ENCODE assay signal across 17 cellular contexts in genomic region chr7:81710751-81711150, GRCh38. TPM values are rescaled to one million over a fixed set of nuclear protein-coding genes. Genes with fewer than 3 reads are reported as not detected.
DNase-seq lines count a peak whose midpoint lies in the region; ATAC-seq and TF ChIP-seq lines count a peak whose summit lies in the region.
"Had no signal": no experiment of that assay in that cellular context is flagged by ENCODE, and none has a peak within 500 bp of the region (broad histone marks: within the 10 kb centered on the region; RNA-seq: fewer than 3 reads in every experiment).

No MANE protein-coding gene starts in this region.

- H3K4me3 Mint-ChIP-seq in osteocyte (ENCODE audit: unreplicated experiment) = no peak overlapping the region
- H3K4me3 Mint-ChIP-seq: CD4-positive, CD25-positive, alpha-beta regulatory T cell; H9 had no signal

- H2BK20ac ChIP-seq in IMR-90 (ENCODE audit: low read depth, low read length) = no peak overlapping the region

- TF ChIP-seq POLR2A in IMR-90 (IDR thresholded peaks at IDR 0.05; ENCODE audit: low read depth, low read length) = no peak

- no peaks in the 10 kb centered on the region for H3K79me2 ChIP-seq in Karpas-422 (ENCODE audit: low read length)

- H3K9me3 Mint-ChIP-seq in osteocyte (ENCODE audit: unreplicated experiment) = no peaks in the 10 kb centered on the region
- H3K9me3 Mint-ChIP-seq: H9 had no signal

- no peak overlapping the region for H2BK120ac ChIP-seq in IMR-90 (ENCODE audit: low read depth, low read length)

- no peaks in the 10 kb centered on the region; the same call in none of the 2 replicates for H3K4me1 ChIP-seq in IMR-90 (ENCODE audit: control insufficient read depth, insufficient read depth, low read length)
- no peaks in the 10 kb centered on the region for H3K4me1 ChIP-seq in left lung
- H3K4me1 ChIP-seq in Karpas-422 (ENCODE audit: low read length) = no peaks in the 10 kb centered on the region

- peaks cover 42% of the 10 kb centered on the region for H3K36me3 Mint-ChIP-seq in osteocyte (ENCODE audit: unreplicated experiment)
- H3K36me3 Mint-ChIP-seq: CD4-positive, CD25-positive, alpha-beta regulatory T cell had no signal

- no peak overlapping the region for H3K4ac ChIP-seq in IMR-90 (ENCODE audit: low read depth, low read length)

- TF ChIP-seq RAD21 in IMR-90 (IDR thresholded peaks at IDR 0.05; ENCODE audit: low read length) = no peak

- H3K4me2 ChIP-seq in IMR-90 (ENCODE audit: low read depth, low read length) = no peak overlapping the region
- H3K4me2 ChIP-seq in Karpas-422 (ENCODE audit: low read depth, low read length, poor library complexity, severe bottlenecking) = no peak overlapping the region
- H3K4me2 ChIP-seq: BLaER1 treated with 17β-estradiol and CSF1 and Interleukin-3, amounts not matched to agents 10 nM and 100 nM had no signal

- no peak overlapping the region for H3K9ac ChIP-seq in IMR-90 (ENCODE audit: low read depth, low read length)
- no peak overlapping the region for H3K9ac ChIP-seq in Karpas-422 (ENCODE audit: low read length)
- H3K9ac ChIP-seq: BLaER1 treated with 17β-estradiol and CSF1 and Interleukin-3, amounts not matched to agents 10 nM and 100 nM had no signal

- H3K36me3 ChIP-seq in IMR-90 (ENCODE audit: control insufficient read depth, insufficient read depth, low read length) = peaks cover 28% of the 10 kb centered on the region
- H3K36me3 ChIP-seq in left lung = peaks cover 0 to 5% of the 10 kb centered on the region in 2 donors
- H3K36me3 ChIP-seq in Karpas-422 (ENCODE audit: insufficient read depth, low read length) = no peaks in the 10 kb centered on the region

- dilution Hi-C loops in IMR-90 (cut with HindIII; ENCODE audit: low sequenced_read_pairs, unreplicated experiment) = no loop called here

- no peak for TF ChIP-seq CTCF in IMR-90 (conservative IDR thresholded peaks at IDR 0.05; ENCODE audit: low read depth, low read length)
- TF ChIP-seq CTCF in osteocyte (IDR thresholded peaks at IDR 0.05) = no peak
- TF ChIP-seq CTCF in left lung (IDR thresholded peaks at IDR 0.05) = no peak

- H4K91ac ChIP-seq in IMR-90 (ENCODE audit: insufficient read depth, low read depth, low read length) = no peak overlapping the region

- no peak overlapping the region for H3K4me3 ChIP-seq in IMR-90 (ENCODE audit: insufficient read depth, low read depth, low read length)
- H3K4me3 ChIP-seq in left lung = no peak overlapping the region
- H3K4me3 ChIP-seq in Karpas-422 (ENCODE audit: low read length) = no peak overlapping the region
- H3K4me3 ChIP-seq: BLaER1 treated with 17β-estradiol and CSF1 and Interleukin-3, amounts not matched to agents 10 nM and 100 nM had no signal

- H3K23ac ChIP-seq in IMR-90 (ENCODE audit: low read depth, low read length) = no peak overlapping the region

- peaks cover 44% of the 10 kb centered on the region for H3K4me1 Mint-ChIP-seq in osteocyte (ENCODE audit: unreplicated experiment)
- H3K4me1 Mint-ChIP-seq: CD4-positive, CD25-positive, alpha-beta regulatory T cell had no signal

- WGBS in IMR-90 (ENCODE audit: extremely low coverage in 2 of 2, insufficient read length in 1 of 2), 2 experiments = no CpG with 5 or more reads among the region's 1 CpG

- H3K27ac ChIP-seq in IMR-90 (ENCODE audit: insufficient read depth, low read length) (no peak overlapping the region), left lung (no peak overlapping the region), Karpas-422 (ENCODE audit: low read length) (no peak overlapping the region)
- H3K27ac ChIP-seq: BLaER1 treated with 17β-estradiol and CSF1 and Interleukin-3, amounts not matched to agents 10 nM and 100 nM had no signal

- no peaks in the 10 kb centered on the region for H3K27me3 ChIP-seq in IMR-90 (ENCODE audit: control insufficient read depth, insufficient read depth, low read length)
- no peaks in the 10 kb centered on the region for H3K27me3 ChIP-seq in left lung
- H3K27me3 ChIP-seq in Karpas-422 (ENCODE audit: low read length) = no peaks in the 10 kb centered on the region
- H3K27me3 ChIP-seq: BLaER1 treated with 17β-estradiol and CSF1 and Interleukin-3, amounts not matched to agents 10 nM and 100 nM had no signal

- no peaks in the 10 kb centered on the region for H3K9me3 ChIP-seq in IMR-90 (ENCODE audit: control insufficient read depth, insufficient read depth, low read length)
- H3K9me3 ChIP-seq in left lung = no peaks in the 10 kb centered on the region
- peaks cover 14% of the 10 kb centered on the region for H3K9me3 ChIP-seq in Karpas-422 (ENCODE audit: low read length)
- H3K9me3 ChIP-seq: BLaER1 treated with 17β-estradiol and CSF1 and Interleukin-3, amounts not matched to agents 10 nM and 100 nM had no signal

- DNase-seq in NCI-H1417 (lab: John Stamatoyannopoulos, UW) (peak in 2 of 3 experiments; percentile 53 to 56), NCI-H1417 treated with DMSO at 0.1 percent for 48 hours (lab: John Stamatoyannopoulos, UW) (no peak), IMR-90 (no peak), NCI-H524 (lab: John Stamatoyannopoulos, UW) (peak; percentile 89 to 95), osteocyte (ENCODE audit: extremely low spot score, unreplicated experiment) (no peak), left lung (no peak), Karpas-422 (no peak), NCI-H2081 (lab: John Stamatoyannopoulos, UW) (no peak)
- DNase-seq: 8988T; ACHN; CD4-positive, CD25-positive, alpha-beta regulatory T cell; DND-41; GDM1; GOT3; H9 had no signal

- CTCF ChIA-PET in IMR-90 (lab: Yijun Ruan, JAX) = no interaction called here

- H3K27me3 Mint-ChIP-seq in osteocyte (ENCODE audit: unreplicated experiment) = no peaks in the 10 kb centered on the region
- H3K27me3 Mint-ChIP-seq: CD4-positive, CD25-positive, alpha-beta regulatory T cell had no signal

- H3K18ac ChIP-seq in IMR-90 (ENCODE audit: low read depth, low read length) = no peak overlapping the region

- H2AK5ac ChIP-seq in IMR-90 (ENCODE audit: low read depth, low read length) = no peak overlapping the region

- intact Hi-C loops in IMR-90 (cut with micrococcal nuclease) (no loop called here), left lung (cut with DNase I) (no loop called here)

- H2BK5ac ChIP-seq in IMR-90 (ENCODE audit: low read depth, low read length, poor library complexity, severe bottlenecking) = peak overlapping the region; percentile 13

- H4K20me1 ChIP-seq in IMR-90 (ENCODE audit: insufficient read depth, low read length) (no peaks in the 10 kb centered on the region), Karpas-422 (ENCODE audit: insufficient read depth, low read depth, low read length) (no peaks in the 10 kb centered on the region)

- no TSS peak for BruUV-seq in IMR-90 (replicated peaks; lab: Mats Ljungman, UMichigan)

- no peak overlapping the region for H3K14ac ChIP-seq in IMR-90 (replicated peaks; ENCODE audit: low read depth, low read length)

- no peaks in the 10 kb centered on the region for H3K9me1 ChIP-seq in IMR-90 (ENCODE audit: insufficient read depth, low read length)

- H2AFZ ChIP-seq in IMR-90 (replicated peaks; ENCODE audit: low read length, poor library complexity) (no peak overlapping the region), Karpas-422 (ENCODE audit: low read length) (no peak overlapping the region)

- H2BK15ac ChIP-seq in IMR-90 (ENCODE audit: low read depth, low read length) = no peak overlapping the region

- POLR2A ChIA-PET in IMR-90 (lab: Charles Lee; ENCODE audit: unreplicated experiment) = no interaction called here

- in situ Hi-C loops in IMR-90 (cut with MboI; ENCODE audit: low sequenced_read_pairs) = no loop called here

- no peak overlapping the region for H2AK9ac ChIP-seq in IMR-90 (replicated peaks; ENCODE audit: low read depth, low read length, poor library complexity)

- H3K9me2 ChIP-seq in Karpas-422 (replicated peaks; ENCODE audit: insufficient read depth, low read length) = no peaks in the 10 kb centered on the region

- no peak overlapping the region for H3K56ac ChIP-seq in IMR-90 (ENCODE audit: extremely low read depth, insufficient read depth, low read length)

- H4K5ac ChIP-seq in IMR-90 (ENCODE audit: low read depth, low read length) = no peak overlapping the region

- H3K79me1 ChIP-seq in IMR-90 (ENCODE audit: low read depth in 1 of 2, low read length in 2 of 2) = no peaks in the 10 kb centered on the region; a peak in 2 of 4 replicates

- H3K27ac Mint-ChIP-seq in osteocyte (ENCODE audit: unreplicated experiment) = peak overlapping the region; percentile 13
- H3K27ac Mint-ChIP-seq: CD4-positive, CD25-positive, alpha-beta regulatory T cell; H9 had no signal

- no peak overlapping the region for H4K8ac ChIP-seq in IMR-90 (ENCODE audit: low read depth in 2 of 2, low read length in 2 of 2)

- ATAC-seq in IMR-90 (ENCODE audit: low read depth) = no peak
- ATAC-seq in left lung = no peak
- ATAC-seq: HepG2 had no signal

TF ChIP-seq in IMR-90, 13 proteins besides CTCF, POLR2A, EP300 and RAD21 (continues in another document):
- TF ChIP-seq MAZ (IDR thresholded peaks at IDR 0.05; ENCODE audit: borderline replicate concordance, low read depth, low read length) (no peak), FOS (IDR thresholded peaks at IDR 0.05; ENCODE audit: low read depth, low read length) (no peak), SMC3 (IDR thresholded peaks at IDR 0.05; ENCODE audit: low read depth, low read length) (no peak), CHD1 (IDR thresholded peaks at IDR 0.05; ENCODE audit: low read depth, low read length) (no peak), CEBPB (IDR thresholded peaks at IDR 0.05; ENCODE audit: low read depth, low read length) (no peak), ELK1 (IDR thresholded peaks at IDR 0.05; ENCODE audit: borderline replicate concordance, low read depth, low read length) (no peak), MAFK (IDR thresholded peaks at IDR 0.05; ENCODE audit: low read depth, low read length) (no peak), RCOR1 (IDR thresholded peaks at IDR 0.05; ENCODE audit: insufficient replicate concordance, low read length) (no peak), RFX5 (IDR thresholded peaks at IDR 0.05; ENCODE audit: low read depth, low read length) (no peak), BHLHE40 (IDR thresholded peaks at IDR 0.05; ENCODE audit: low read depth, low read length) (no peak), NFE2L2 (IDR thresholded peaks at IDR 0.05; ENCODE audit: low read depth, low read length) (no peak)

RNA-seq across cellular contexts. Expression of gene HGF, which starts 59.1 kb away (rescaled TPM):
- 38.3 and 50.9 TPM in 2 replicates for total RNA-seq in IMR-90 (2012; rRNA removed)
- polyA plus RNA-seq in IMR-90 (2012; rRNA removed) = 14.4 and 16.8 TPM in 2 replicates
- polyA plus RNA-seq in IMR-90 (2012; cell fraction: cytosol; rRNA removed) = 5.0 and 9.8 TPM in 2 replicates
- 3.2 and 38.7 TPM in 2 replicates for polyA plus RNA-seq in IMR-90 (2012; cell fraction: nucleus; rRNA removed; ENCODE audit: low replicate concordance)
- 13.9 and 16.0 TPM in 2 replicates for total RNA-seq in osteocyte
- total RNA-seq in left lung = 10 to 100 TPM; 28.9 to 42.0 TPM
- not detected in 2 replicates for total RNA-seq in Karpas-422 (2014; rRNA removed; shearing (Covaris generic); ENCODE audit: low replicate concordance)
- total RNA-seq: HepG2 had no signal
- polyA plus RNA-seq: CD4-positive, CD25-positive, alpha-beta regulatory T cell; HepG2 had no signal

Comparison
In these comparisons a context has a peak if more than half of its experiments do, and no peak if none do; other contexts are left out.
1. DNase-seq: peak in NCI-H1417 (2 of 3) and NCI-H524 (2 of 2); none in NCI-H1417 treated with DMSO at 0.1 percent for 48 hours (single experiment), IMR-90 (single experiment), osteocyte (single experiment), left lung (0 of 2), Karpas-422 (single experiment) and NCI-H2081 (0 of 2).
2. RNA of gene HGF, which starts 59.1 kb away (total RNA-seq): 38.3 to 50.9 TPM in IMR-90, 28.9 to 42.0 TPM in left lung and 13.9 to 16.0 TPM in osteocyte; not detected in Karpas-422; every median in the first group is over 10 times any median in the second.